In the genomic region with DNA sequence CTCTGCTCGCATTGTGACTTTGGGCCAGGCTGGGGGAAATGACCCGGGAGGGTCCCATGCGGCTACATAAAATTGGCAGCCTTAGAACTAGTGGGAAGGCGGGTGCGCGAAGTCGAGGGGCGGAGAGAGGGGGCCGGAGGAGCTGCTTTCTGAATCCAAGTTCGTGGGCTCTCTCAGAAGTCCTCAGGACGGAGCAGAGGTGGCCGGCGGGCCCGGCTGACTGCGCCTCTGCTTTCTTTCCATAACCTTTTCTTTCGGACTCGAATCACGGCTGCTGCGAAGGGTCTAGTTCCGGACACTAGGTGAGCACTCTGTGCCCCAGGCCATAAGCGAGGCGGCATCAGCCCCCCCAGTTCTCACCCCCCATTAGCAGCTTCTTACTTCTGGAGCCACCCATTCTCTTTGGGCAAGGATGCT, we compare ENCODE assay signal across 8 cellular contexts. TPM values are rescaled to one million over a fixed set of nuclear protein-coding genes. Genes with fewer than 3 reads are reported as not detected.
DNase-seq lines count a peak whose midpoint lies in the region; ATAC-seq and TF ChIP-seq lines count a peak whose summit lies in the region.

A gene with protein sequence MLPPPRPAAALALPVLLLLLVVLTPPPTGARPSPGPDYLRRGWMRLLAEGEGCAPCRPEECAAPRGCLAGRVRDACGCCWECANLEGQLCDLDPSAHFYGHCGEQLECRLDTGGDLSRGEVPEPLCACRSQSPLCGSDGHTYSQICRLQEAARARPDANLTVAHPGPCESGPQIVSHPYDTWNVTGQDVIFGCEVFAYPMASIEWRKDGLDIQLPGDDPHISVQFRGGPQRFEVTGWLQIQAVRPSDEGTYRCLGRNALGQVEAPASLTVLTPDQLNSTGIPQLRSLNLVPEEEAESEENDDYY (plus strand): TSS at position 176 of the 417 bp plus-strand sequence. CDS start 604 bp downstream, outside the sequence.

- peaks cover 20% of the 10 kb centered on the region for H4K20me1 ChIP-seq in GM23338 (replicated peaks; ENCODE audit: insufficient read depth)
- H4K20me1 ChIP-seq in SU-DHL-6 (ENCODE audit: low read depth, low read length) = peaks cover 8% of the 10 kb centered on the region

- H3K4me1 ChIP-seq in GM23338 (ENCODE audit: insufficient read depth) = peaks cover 37% of the 10 kb centered on the region
- peaks cover 0 to 60% (median 34%) of the 10 kb centered on the region in 3 donors for H3K4me1 ChIP-seq in gastroesophageal sphincter

- H2AFZ ChIP-seq in GM23338 (peak within 1 kb of the TSS; percentile 99), SU-DHL-6 (ENCODE audit: low read depth, low read length, severe bottlenecking) (peak within 1 kb of the TSS; percentile 87)

- peak within 1 kb of the TSS; percentile 99 for H3K27ac Mint-ChIP-seq in GM23338

- no peak for TF ChIP-seq EP300 in gastroesophageal sphincter (IDR thresholded peaks at IDR 0.05)

- peak within 1 kb of the TSS; percentile 87 for H3K4me3 ChIP-seq in GM23338
- peak within 1 kb of the TSS; percentile 99 for H3K4me3 ChIP-seq in SU-DHL-6 (ENCODE audit: insufficient read depth, low read length, poor library complexity, severe bottlenecking)
- peak within 1 kb of the TSS; percentile 64 to 84 for H3K4me3 ChIP-seq in gastroesophageal sphincter
- peak within 1 kb of the TSS; percentile 85 for H3K4me3 ChIP-seq in skeletal muscle cell (ENCODE audit: low read depth, low read length)

- H3K9me3 Mint-ChIP-seq in GM23338 = peaks cover 2% of the 10 kb centered on the region; the same call in 1 of the 3 replicates

- TF ChIP-seq CTCF in GM23338 (conservative IDR thresholded peaks at IDR 0.05; ENCODE audit: low read depth in 2 of 2) (no peak), SU-DHL-6 (IDR thresholded peaks at IDR 0.05; ENCODE audit: insufficient read depth, low read length, poor library complexity, severe bottlenecking) (no peak), gastroesophageal sphincter (IDR thresholded peaks at IDR 0.05) (no peak), GM13976 (IDR thresholded peaks at IDR 0.05; ENCODE audit: borderline replicate concordance, control extremely low read depth, extremely low read depth, insufficient read depth, missing control alignments) (no peak)

- H3K27ac ChIP-seq in GM23338 (ENCODE audit: low read depth) (peak within 1 kb of the TSS; percentile 88; the same call in 1 of the 2 replicates), SU-DHL-6 (ENCODE audit: low read depth, low read length) (peak within 1 kb of the TSS; percentile 90), gastroesophageal sphincter (peak within 1 kb of the TSS; percentile 85 to 95 (median 92))

- no peaks in the 10 kb centered on the region for H3K36me3 Mint-ChIP-seq in GM23338 (ENCODE audit: low read depth)

- H3K79me2 ChIP-seq in GM23338 (replicated peaks; ENCODE audit: insufficient read depth) = peaks cover 11% of the 10 kb centered on the region; the same call in 1 of the 2 replicates
- peaks cover 36% of the 10 kb centered on the region for H3K79me2 ChIP-seq in SU-DHL-6 (ENCODE audit: insufficient read depth, low read length)

- H3K4me2 ChIP-seq in GM23338 (peak within 1 kb of the TSS; percentile 93), SU-DHL-6 (ENCODE audit: low read depth, low read length, poor library complexity, severe bottlenecking) (peak within 1 kb of the TSS; percentile 94)

- ATAC-seq in GM23338 (no peak), gastroesophageal sphincter (no peak)

- no peaks in the 10 kb centered on the region for H3K9me2 ChIP-seq in GM23338 (ENCODE audit: insufficient read depth)
- H3K9me2 ChIP-seq in SU-DHL-6 (replicated peaks; ENCODE audit: insufficient read depth, low read length) = no peaks in the 10 kb centered on the region

- H3K4me1 Mint-ChIP-seq in GM23338 = peaks cover 39% of the 10 kb centered on the region

- H3K36me3 ChIP-seq in GM23338 (ENCODE audit: insufficient read depth) = no peaks in the 10 kb centered on the region
- peaks cover 3% of the 10 kb centered on the region; the same call in 1 of the 2 replicates for H3K36me3 ChIP-seq in SU-DHL-6 (ENCODE audit: low read length)
- no peaks in the 10 kb centered on the region for H3K36me3 ChIP-seq in gastroesophageal sphincter

- in situ Hi-C loops in GM13976 (cut with MboI; ENCODE audit: low sequenced_read_pairs, unreplicated experiment) = no loop called here

- DNase-seq in GM23338 (ENCODE audit: low spot score) = no peak
- no peak for DNase-seq in skeletal muscle cell (ENCODE audit: low read depth)
- no peak for DNase-seq in retina
- DNase-seq in stimulated activated CD4-positive, alpha-beta T cell treated with anti-CD3 and anti-CD28 coated beads, Interleukin-1b, Interleukin-23, amount 100 ng/mL, for 48 hours = no peak
- DNase-seq in GM13976 (ENCODE audit: low spot score) = no peak
- no peak for DNase-seq in NCI-H1930 (lab: John Stamatoyannopoulos, UW)

- peak within 1 kb of the TSS; percentile 97 for H3K9ac ChIP-seq in SU-DHL-6 (ENCODE audit: low read length)

- H3K9me3 ChIP-seq in SU-DHL-6 (ENCODE audit: insufficient read depth, low read length) = no peaks in the 10 kb centered on the region
- no peaks in the 10 kb centered on the region for H3K9me3 ChIP-seq in gastroesophageal sphincter

- H3K27me3 Mint-ChIP-seq in GM23338 (ENCODE audit: insufficient read depth, low read depth, poor library complexity) = peaks cover 67% of the 10 kb centered on the region

- no peak for TF ChIP-seq POLR2A in gastroesophageal sphincter (IDR thresholded peaks at IDR 0.05)

- H3F3A ChIP-seq in GM23338 (replicated peaks; ENCODE audit: low read depth) = peaks cover 21% of the 10 kb centered on the region; the same call in 1 of the 2 replicates
- H3F3A ChIP-seq in SU-DHL-6 (ENCODE audit: insufficient read depth) = peaks cover 17% of the 10 kb centered on the region

- peaks cover 58% of the 10 kb centered on the region for H3K27me3 ChIP-seq in GM23338 (ENCODE audit: insufficient read depth)
- no peaks in the 10 kb centered on the region for H3K27me3 ChIP-seq in SU-DHL-6 (ENCODE audit: low read length)
- H3K27me3 ChIP-seq in gastroesophageal sphincter = peaks cover 49% of the 10 kb centered on the region

- 73% methylated on average over 3 of the region's 22 CpGs; no CpG with 5 or more reads in 1 of the 2 donors for WGBS in gastroesophageal sphincter (ENCODE audit: low coverage in 1 of 2), 2 donors

- peak within 1 kb of the TSS; percentile 86 for H3K4me3 Mint-ChIP-seq in GM23338

TF ChIP-seq in GM23338, 12 proteins besides CTCF, POLR2A, EP300 and RAD21:
- TF ChIP-seq EZH2 (IDR thresholded peaks at IDR 0.05; ENCODE audit: low read depth, unreplicated experiment) = peak; percentile 74
- no peak for TF ChIP-seq POLR2AphosphoS5 (IDR thresholded peaks at IDR 0.05; ENCODE audit: low read depth)

RNA-seq across cellular contexts. Expression of the gene that starts here (rescaled TPM):
- total RNA-seq in GM23338 (2014; rRNA removed; shearing (Covaris generic)) = 1.2 and 1.3 TPM in 2 replicates
- 0.27 and 0.75 TPM in 2 replicates for polyA plus RNA-seq in GM23338 (2016; fragmentation: Nextera tagmentation; extraction: Ambion mirVana)
- total RNA-seq in gastroesophageal sphincter = 10 to 100 TPM in 1 of 4 donors, 1 to 10 TPM in 2, under 1 TPM in 1; 0.45 to 12.5 (median 2.2) TPM
